Comparison of ENCODE assay signal across 21 cellular contexts in the genomic region with DNA sequence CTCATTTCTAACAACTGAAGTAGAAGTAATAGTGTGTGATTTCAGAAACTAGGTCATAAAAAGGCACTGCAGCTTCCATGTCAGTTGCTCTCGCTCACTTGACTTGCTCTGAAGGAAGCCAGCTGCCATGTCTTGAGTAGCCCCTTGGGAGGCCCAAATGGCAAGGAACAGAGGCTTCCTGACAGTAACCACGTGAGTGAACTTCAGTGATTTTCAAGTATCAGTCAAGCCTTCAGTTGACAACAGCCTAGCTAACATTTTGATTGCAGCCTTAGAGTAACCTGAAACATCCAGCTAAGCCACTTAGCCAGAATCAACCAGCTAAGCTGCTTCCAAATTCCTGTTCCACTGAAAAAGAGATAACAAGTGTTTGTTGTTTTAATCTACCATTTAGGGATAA. TPM values are rescaled to one million over a fixed set of nuclear protein-coding genes. Genes with fewer than 3 reads are reported as not detected.
DNase-seq lines count a peak whose midpoint lies in the region; ATAC-seq and TF ChIP-seq lines count a peak whose summit lies in the region.
"Had no signal": no experiment of that assay in that cellular context is flagged by ENCODE, and none has a peak within 500 bp of the region (broad histone marks: within the 10 kb centered on the region; RNA-seq: fewer than 3 reads in every experiment).

No MANE protein-coding gene starts in this region.

- no peaks in the 10 kb centered on the region for H3K4me1 Mint-ChIP-seq in H9

- H2BK120ac ChIP-seq in H9 (ENCODE audit: low read depth, low read length, poor library complexity, severe bottlenecking): no peak overlapping the region

- H3K79me2 ChIP-seq in SK-N-SH (ENCODE audit: insufficient read depth) (no peaks in the 10 kb centered on the region), H9 (ENCODE audit: insufficient read depth, low read length) (no peaks in the 10 kb centered on the region; the same call in 1 of the 2 replicates)

- H4K91ac ChIP-seq in H9 (ENCODE audit: insufficient read length, low read depth, low read length): no peak overlapping the region

- H3K27ac Mint-ChIP-seq in H9: no peak overlapping the region
- H3K27ac Mint-ChIP-seq: activated naive CD8-positive, alpha-beta T cell; effector memory CD8-positive, alpha-beta T cell; memory B cell; T-cell had no signal

- no peaks in the 10 kb centered on the region for H3F3A ChIP-seq in SK-N-SH (replicated peaks; ENCODE audit: insufficient read depth)

- no peaks in the 10 kb centered on the region for H3K79me1 ChIP-seq in H9 (ENCODE audit: insufficient read depth, low read depth, low read length, poor library complexity, severe bottlenecking)

- H3K4me3 Mint-ChIP-seq in H9: no peak overlapping the region
- H3K4me3 Mint-ChIP-seq: activated naive CD8-positive, alpha-beta T cell; effector memory CD8-positive, alpha-beta T cell; memory B cell; T-cell had no signal

- H3K27me3 ChIP-seq in right cardiac atrium (ENCODE audit: control insufficient read depth, insufficient read depth) (no peaks in the 10 kb centered on the region), subcutaneous abdominal adipose tissue (ENCODE audit: control insufficient read depth in 5 of 5, insufficient read depth in 4 of 5, low read length in 5 of 5) (no peaks in the 10 kb centered on the region), SK-N-SH (ENCODE audit: insufficient read depth) (no peaks in the 10 kb centered on the region), H9 (ENCODE audit: insufficient read depth, low read length) (no peaks in the 10 kb centered on the region)
- H3K27me3 ChIP-seq: brain microvascular endothelial cell, Peyer's patch, uterus had no signal

- H3K9me3 ChIP-seq in right cardiac atrium (ENCODE audit: control insufficient read depth, low read length) (no peaks in the 10 kb centered on the region), subcutaneous abdominal adipose tissue (ENCODE audit: control insufficient read depth in 5 of 5, low read length in 5 of 5) (no peaks in the 10 kb centered on the region), SK-N-SH (no peaks in the 10 kb centered on the region), H9 (ENCODE audit: control insufficient read depth, low read depth, low read length) (no peaks in the 10 kb centered on the region)
- H3K9me3 ChIP-seq: Peyer's patch, uterus had no signal

- H4K20me1 ChIP-seq in SK-N-SH (ENCODE audit: insufficient read depth) (no peaks in the 10 kb centered on the region), H9 (ENCODE audit: control insufficient read depth, insufficient read depth, insufficient read length) (no peaks in the 10 kb centered on the region)

- DNase-seq in NB4 (ENCODE audit: low read depth) (peak; percentile 19), SK-MEL-5 (ENCODE audit: low read depth, low spot score) (peak; percentile 70), right cardiac atrium (peak in 2 of 3 donors; percentile 53 to 60), SK-N-SH (no peak), H9 (no peak)
- no peak for DNase-seq in activated CD4-positive, alpha-beta T cell treated with anti-CD3 and anti-CD28 coated beads for 1 hour
- DNase-seq: brain microvascular endothelial cell; effector memory CD8-positive, alpha-beta T cell; NCI-H1105 treated with DMSO at 0.1 percent for 48 hours; NCI-H526; nucleus accumbens; Peyer's patch; small intestine; stimulated activated naive CD4-positive, alpha-beta T cell treated with Interleukin-2 at 50 U/mL for 16 hours; T-cell had no signal

- H4K8ac ChIP-seq in H9 (replicated peaks; ENCODE audit: insufficient read length, low read depth, low read length): no peak overlapping the region

- H3K4me2 ChIP-seq in SK-N-SH (no peak overlapping the region), H9 (ENCODE audit: insufficient read depth, insufficient read length, low read length) (no peak overlapping the region)

- no peak for TF ChIP-seq CTCF in NB4 (IDR thresholded peaks at IDR 0.05; ENCODE audit: low read depth, low read length)
- no peak for TF ChIP-seq CTCF in SK-N-SH (IDR thresholded peaks at IDR 0.05)
- TF ChIP-seq CTCF in H9 (conservative IDR thresholded peaks at IDR 0.05): no peak

- H3K56ac ChIP-seq in H9 (ENCODE audit: insufficient read length, low read depth, low read length): no peak overlapping the region

- TF ChIP-seq RAD21 in SK-N-SH (IDR thresholded peaks at IDR 0.05; ENCODE audit: low read length): no peak

- ATAC-seq in right cardiac atrium: peak; percentile 61 to 77
- ATAC-seq: activated CD4-positive, CD25-positive, alpha-beta regulatory T cell treated with anti-CD3 and anti-CD28 coated beads, Interleukin-2, amount 50 U/mL, for 24 hours; effector memory CD8-positive, alpha-beta T cell; T-cell had no signal

- H2BK20ac ChIP-seq in H9 (ENCODE audit: low read depth, low read length, poor library complexity, severe bottlenecking): no peak overlapping the region

- no peak overlapping the region for H3T11ph ChIP-seq in H9 (ENCODE audit: low read length)

- no peak overlapping the region for H3K18ac ChIP-seq in H9 (ENCODE audit: insufficient read length, low read depth, low read length)

- H3K27me3 Mint-ChIP-seq in H9 (ENCODE audit: low read depth): no peaks in the 10 kb centered on the region
- H3K27me3 Mint-ChIP-seq: activated naive CD8-positive, alpha-beta T cell; effector memory CD8-positive, alpha-beta T cell; memory B cell; T-cell had no signal

- H3K27ac ChIP-seq in right cardiac atrium (ENCODE audit: low read length) (peak overlapping the region; percentile 85), subcutaneous abdominal adipose tissue (ENCODE audit: low read depth, low read length) (peak overlapping the region; percentile 4), SK-N-SH (ENCODE audit: low read depth in 2 of 2, low read length in 1 of 2) (no peak overlapping the region), H9 (ENCODE audit: insufficient read length, low read depth, low read length) (no peak overlapping the region)
- H3K27ac ChIP-seq: brain microvascular endothelial cell, C4-2B, Peyer's patch, uterus had no signal

- H3K23me2 ChIP-seq in H9 (ENCODE audit: insufficient read length, low read depth, low read length, poor library complexity, severe bottlenecking): no peaks in the 10 kb centered on the region

- no peak overlapping the region for H3K14ac ChIP-seq in H9 (ENCODE audit: insufficient read depth, low read length)

- CTCF ChIA-PET in SK-N-SH (lab: Yijun Ruan, JAX): no interaction called here

- H3K23ac ChIP-seq in H9 (ENCODE audit: insufficient read length, low read depth, low read length): no peak overlapping the region

- no peaks in the 10 kb centered on the region for H3K36me3 ChIP-seq in subcutaneous abdominal adipose tissue (ENCODE audit: control insufficient read depth in 5 of 5, insufficient read depth in 5 of 5, low read length in 5 of 5)
- H3K36me3 ChIP-seq in SK-N-SH (replicated peaks in 1 of 2; ENCODE audit: control insufficient read depth in 1 of 2, insufficient read depth in 2 of 2, low read length in 1 of 2): no peaks in the 10 kb centered on the region
- H3K36me3 ChIP-seq: brain microvascular endothelial cell, Peyer's patch, uterus had no signal

- H3K4me1 ChIP-seq in right cardiac atrium (ENCODE audit: control insufficient read depth, insufficient read depth, low read length) (peaks cover 5% of the 10 kb centered on the region), subcutaneous abdominal adipose tissue (ENCODE audit: control insufficient read depth in 5 of 5, insufficient read depth in 5 of 5, low read length in 5 of 5) (peaks cover 1 to 11% (median 7%) of the 10 kb centered on the region in 5 donors), SK-N-SH (ENCODE audit: control insufficient read depth in 1 of 2, insufficient read depth in 2 of 2, low read depth in 1 of 2, low read length in 1 of 2) (no peaks in the 10 kb centered on the region), H9 (ENCODE audit: insufficient read depth, low read length) (no peaks in the 10 kb centered on the region)
- H3K4me1 ChIP-seq: Peyer's patch, uterus had no signal

- H2AFZ ChIP-seq in SK-N-SH (ENCODE audit: low read depth) (no peak overlapping the region), H9 (ENCODE audit: low read length) (no peak overlapping the region)

- no peak overlapping the region for H2AK5ac ChIP-seq in H9 (ENCODE audit: insufficient read length, low read length)

- no peak for TF ChIP-seq EP300 in SK-N-SH (IDR thresholded peaks at IDR 0.05; ENCODE audit: borderline replicate concordance in 1 of 2, low read depth in 1 of 2, low read length in 1 of 2)

- H4K5ac ChIP-seq in H9 (ENCODE audit: insufficient read length, low read depth, low read length): no peak overlapping the region

- 0 out of 7 replicates have a peak, but pooled peaks cover 0 to 4% (median 0%) of the 10 kb centered on the region in 3 experiments for H3K36me3 Mint-ChIP-seq in H9 (ENCODE audit: insufficient read depth in 1 of 3, low read depth in 3 of 3)

- H2BK12ac ChIP-seq in H9 (ENCODE audit: insufficient read length, low read depth, low read length): no peak overlapping the region

- intact Hi-C loops in right cardiac atrium (cut with DNase I): no loop called here

- no peak overlapping the region for H2BK15ac ChIP-seq in H9 (ENCODE audit: low read depth, low read length)

- in situ Hi-C loops in SK-MEL-5 (cut with HindIII; ENCODE audit: low pct_unique_long_range_greater_than_20kb, low sequenced_read_pairs): no loop called here

- POLR2A ChIA-PET in SK-N-SH (lab: Yijun Ruan, JAX): no interaction called here

- no peaks in the 10 kb centered on the region for H3K9me3 Mint-ChIP-seq in H9
- H3K9me3 Mint-ChIP-seq: effector memory CD8-positive, alpha-beta T cell; T-cell had no signal

- H3K9ac ChIP-seq in subcutaneous abdominal adipose tissue (ENCODE audit: low read length in 5 of 5): no peak overlapping the region
- no peak overlapping the region for H3K9ac ChIP-seq in SK-N-SH
- no peak overlapping the region for H3K9ac ChIP-seq in H9 (ENCODE audit: extremely low read depth, insufficient read length, low read length)

- no peak for TF ChIP-seq POLR2A in NB4 (IDR thresholded peaks at IDR 0.05; ENCODE audit: extremely low read depth, insufficient read length)

- H3K9me2 ChIP-seq in SK-N-SH: no peaks in the 10 kb centered on the region

- H3K4ac ChIP-seq in H9 (ENCODE audit: low read depth, low read length): no peak overlapping the region

- WGBS in right cardiac atrium: 27% methylated on average over 2 of the region's 2 CpGs
- WGBS in SK-N-SH (ENCODE audit: low lambda C conversion rate): no CpG with 5 or more reads among the region's 2 CpGs
- WGBS in H9 (ENCODE audit: extremely low coverage, insufficient read length, low lambda C conversion rate): no CpG with 5 or more reads among the region's 2 CpGs

- no peak overlapping the region for H2BK5ac ChIP-seq in H9 (ENCODE audit: insufficient read length, low read length)

- H3K4me3 ChIP-seq in NB4 (ENCODE audit: low read depth, low read length) (no peak overlapping the region), right cardiac atrium (ENCODE audit: low read length) (no peak overlapping the region), subcutaneous abdominal adipose tissue (ENCODE audit: low read depth in 1 of 5, low read length in 5 of 5) (no peak overlapping the region), SK-N-SH (ENCODE audit: low read depth in 2 of 2, low read length in 1 of 2) (no peak overlapping the region)
- H3K4me3 ChIP-seq: Peyer's patch, uterus had no signal

RNA-seq across cellular contexts. Expression of a gene that starts 26.7 kb away (rescaled TPM):
- total RNA-seq in SK-MEL-5 (2014; rRNA removed; shearing (Covaris generic)): 17.1 and 19.1 TPM in 2 replicates
- 5.8 and 13.7 TPM in 2 replicates for polyA plus RNA-seq in SK-MEL-5 (2015; cell fraction: cytosol; rRNA removed)
- polyA plus RNA-seq in SK-MEL-5 (2015; cell fraction: nucleus; rRNA removed): 20.9 and 22.4 TPM in 2 replicates
- total RNA-seq in right cardiac atrium (10 to 100 TPM; 18.4 to 26.0 (median 19.6) TPM), H9 (2021) (9.6 and 11.4 TPM in 2 replicates)
- polyA plus RNA-seq in right cardiac atrium (7.1 TPM), SK-N-SH (2012; rRNA removed) (2.1 and 4.1 TPM in 2 replicates)
- polyA plus RNA-seq in SK-N-SH (2012; cell fraction: cytosol; rRNA removed): 2.5 and 3.3 TPM in 2 replicates
- polyA plus RNA-seq in SK-N-SH (2012; cell fraction: nucleus; rRNA removed): 3.1 and 4.7 TPM in 2 replicates

RNA-seq across cellular contexts. Expression of a gene that starts 26.9 kb away (rescaled TPM):
- total RNA-seq in SK-MEL-5 (2014; rRNA removed; shearing (Covaris generic)): 6.7 and 8.6 TPM in 2 replicates
- polyA plus RNA-seq in SK-MEL-5 (2015; cell fraction: cytosol; rRNA removed): 4.3 and 5.1 TPM in 2 replicates
- 5.9 and 10.6 TPM in 2 replicates for polyA plus RNA-seq in SK-MEL-5 (2015; cell fraction: nucleus; rRNA removed)
- total RNA-seq in right cardiac atrium (10 to 100 TPM in 3 of 4 donors, 1 to 10 TPM in 1; 9.4 to 13.0 (median 12.3) TPM), H9 (2021) (8.6 and 10.2 TPM in 2 replicates)
- polyA plus RNA-seq in right cardiac atrium (3.4 TPM), SK-N-SH (2012; rRNA removed) (0.72 and 1.3 TPM in 2 replicates)
- 1.6 TPM in 2 replicates for polyA plus RNA-seq in SK-N-SH (2012; cell fraction: cytosol; rRNA removed)
- 2.0 and 2.3 TPM in 2 replicates for polyA plus RNA-seq in SK-N-SH (2012; cell fraction: nucleus; rRNA removed)

Comparison
In these comparisons a context has a peak if more than half of its experiments do, and no peak if none do; other contexts are left out.
1. DNase-seq: peak in NB4 (single experiment), SK-MEL-5 (single experiment) and right cardiac atrium (2 of 3); none in activated CD4-positive, alpha-beta T cell treated with anti-CD3 and anti-CD28 coated beads for 1 hour (single experiment), SK-N-SH (single experiment) and H9 (single experiment).
2. H3K27ac ChIP-seq: peak in right cardiac atrium (single experiment) and subcutaneous abdominal adipose tissue (single experiment); none in SK-N-SH (0 of 2) and H9 (single experiment).